Comparison of ENCODE assay signal across 15 cellular contexts in genomic region chr17:16945513-16946201, GRCh38. TPM values are rescaled to one million over a fixed set of nuclear protein-coding genes. Genes with fewer than 3 reads are reported as not detected.
DNase-seq lines count a peak whose midpoint lies in the region; ATAC-seq and TF ChIP-seq lines count a peak whose summit lies in the region.
"Had no signal": no experiment of that assay in that cellular context is flagged by ENCODE, and none has a peak within 500 bp of the region (broad histone marks: within the 10 kb centered on the region; RNA-seq: fewer than 3 reads in every experiment).

No MANE protein-coding gene starts in this region.

- WGBS in heart left ventricle, 4 donors, result 19 to 56% (median 47%) methylated on average over 10 to 13 of the region's 13 CpGs
- 42 to 53% methylated on average over 9 to 11 of the region's 13 CpGs for WGBS in thyroid gland, 2 donors

- intact Hi-C loops in heart left ventricle (cut with DNase I), result no loop called here
- intact Hi-C loops in left ventricle myocardium inferior (cut with micrococcal nuclease), result no loop called here
- intact Hi-C loops in thyroid gland (cut with DNase I), result no loop called here

- no peak overlapping the region for H2AFZ ChIP-seq in OCI-LY1 (ENCODE audit: low read length)

- no peaks in the 10 kb centered on the region for H3K4me1 ChIP-seq in heart left ventricle
- no peaks in the 10 kb centered on the region for H3K4me1 ChIP-seq in left ventricle myocardium inferior
- H3K4me1 ChIP-seq in OCI-LY1 (ENCODE audit: insufficient read depth, low read length, severe bottlenecking), result peaks cover 30% of the 10 kb centered on the region
- H3K4me1 ChIP-seq in thyroid gland, result no peaks in the 10 kb centered on the region
- H3K4me1 ChIP-seq: ascending aorta, vagina had no signal

- H3K9me2 ChIP-seq in OCI-LY1 (ENCODE audit: low read depth, low read length), result no peaks in the 10 kb centered on the region

- TF ChIP-seq CTCF in heart left ventricle (IDR thresholded peaks at IDR 0.05) (peak in 1 of 12 donors; percentile 9), left ventricle myocardium inferior (IDR thresholded peaks at IDR 0.05; ENCODE audit: borderline replicate concordance) (no peak), OCI-LY1 (IDR thresholded peaks at IDR 0.05; ENCODE audit: low read length) (peak; percentile 53), thyroid gland (IDR thresholded peaks at IDR 0.05) (no peak)

- ATAC-seq in heart left ventricle (peak in 3 of 4 donors; percentile 10 to 64 (median 22)), HG02610 (IDR thresholded peaks at IDR 0.05; ENCODE audit: unreplicated experiment) (no peak)

- H3K9ac ChIP-seq in OCI-LY1 (ENCODE audit: low read length), result no peak overlapping the region

- H3K9me3 ChIP-seq in heart left ventricle (peaks cover 0 to 21% (median 11%) of the 10 kb centered on the region in 12 donors), left ventricle myocardium inferior (replicated peaks) (peaks cover 26% of the 10 kb centered on the region), OCI-LY1 (ENCODE audit: low read length) (peaks cover 10% of the 10 kb centered on the region), thyroid gland (no peaks in the 10 kb centered on the region)

- peaks cover 0 to 4% (median 0%) of the 10 kb centered on the region in 9 donors for H3K27me3 ChIP-seq in heart left ventricle
- peaks cover 40% of the 10 kb centered on the region for H3K27me3 ChIP-seq in left ventricle myocardium inferior (ENCODE audit: low read depth)
- no peaks in the 10 kb centered on the region for H3K27me3 ChIP-seq in OCI-LY1 (ENCODE audit: insufficient read depth, low read length)
- no peaks in the 10 kb centered on the region for H3K27me3 ChIP-seq in thyroid gland
- H3K27me3 ChIP-seq: ascending aorta, vagina had no signal

- H4K20me1 ChIP-seq in OCI-LY1 (ENCODE audit: insufficient read depth, low read length), result no peaks in the 10 kb centered on the region

- H3F3A ChIP-seq in OCI-LY1 (ENCODE audit: insufficient read depth, low read length), result no peaks in the 10 kb centered on the region

- no peak overlapping the region for H3K27ac ChIP-seq in heart left ventricle
- H3K27ac ChIP-seq in left ventricle myocardium inferior (replicated peaks), result no peak overlapping the region
- H3K27ac ChIP-seq in OCI-LY1 (ENCODE audit: low read depth, low read length, poor library complexity, severe bottlenecking), result peak overlapping the region; percentile 27
- no peak overlapping the region for H3K27ac ChIP-seq in thyroid gland
- H3K27ac ChIP-seq: ascending aorta, vagina had no signal

- TF ChIP-seq POLR2A in heart left ventricle (IDR thresholded peaks at IDR 0.05) (no peak), thyroid gland (IDR thresholded peaks at IDR 0.05) (no peak)

- DNase-seq in heart left ventricle, result no peak
- DNase-seq in left ventricle myocardium inferior, result no peak
- DNase-seq in iPS DF 19.7 (ENCODE audit: low read depth, low spot score), result peak; percentile 33
- peak; percentile 11 to 12 for DNase-seq in thyroid gland
- DNase-seq in CD1c-positive myeloid dendritic cell (ENCODE audit: extremely low spot score), result no peak
- DNase-seq in stimulated activated CD4-positive, alpha-beta T cell treated with anti-CD3 and anti-CD28 coated beads, Interleukin-1b, Interleukin-23, amount 100 ng/mL, for 48 hours, result no peak
- DNase-seq: activated T-cell treated with anti-CD3 and anti-CD28 coated beads, Interleukin-2, amount 50 U/mL, for 24 hours; CD8-positive, alpha-beta memory T cell; T-helper 9 cell had no signal

- no peaks in the 10 kb centered on the region for H3K79me2 ChIP-seq in OCI-LY1 (ENCODE audit: insufficient read depth, low read length)

- peak overlapping the region; percentile 25; the same call in 1 of the 2 replicates for H3K4me2 ChIP-seq in OCI-LY1 (ENCODE audit: low read length)

- no peak overlapping the region for H3K4me3 ChIP-seq in heart left ventricle
- H3K4me3 ChIP-seq in left ventricle myocardium inferior, result no peak overlapping the region
- H3K4me3 ChIP-seq in OCI-LY1 (ENCODE audit: low read depth, low read length, poor library complexity, severe bottlenecking), result no peak overlapping the region
- no peak overlapping the region for H3K4me3 ChIP-seq in thyroid gland (replicated peaks in 1 of 3)
- H3K4me3 ChIP-seq: ascending aorta, vagina had no signal

- H3K36me3 ChIP-seq in heart left ventricle (no peaks in the 10 kb centered on the region), left ventricle myocardium inferior (no peaks in the 10 kb centered on the region), OCI-LY1 (ENCODE audit: insufficient read depth, low read length) (peaks cover 44% of the 10 kb centered on the region), thyroid gland (no peaks in the 10 kb centered on the region)
- H3K36me3 ChIP-seq: ascending aorta, vagina had no signal

RNA-seq across cellular contexts. Expression of gene TNFRSF13B, which starts 26.3 kb away (rescaled TPM):
- total RNA-seq in heart left ventricle (not detected), left ventricle myocardium inferior (not detected), thyroid gland (not detected)
- polyA plus RNA-seq in heart left ventricle, result not detected
- total RNA-seq: ascending aorta; CD8-positive, alpha-beta memory T cell; endothelial cell of umbilical vein; skeletal muscle tissue; vagina had no signal
- polyA plus RNA-seq: CD8-positive, alpha-beta memory T cell; endothelial cell of umbilical vein had no signal

Comparison
In these comparisons a context has a peak if more than half of its experiments do, and no peak if none do; other contexts are left out.
1. DNase-seq: peak in iPS DF 19.7 (single experiment) and thyroid gland (2 of 2); none in heart left ventricle (0 of 5), left ventricle myocardium inferior (single experiment), CD1c-positive myeloid dendritic cell (single experiment) and stimulated activated CD4-positive, alpha-beta T cell treated with anti-CD3 and anti-CD28 coated beads, Interleukin-1b, Interleukin-23, amount 100 ng/mL, for 48 hours (single experiment).